11 cellular contexts compared by ENCODE assay signal in genomic region chr11:95093548-95093947, GRCh38. TPM values are rescaled to one million over a fixed set of nuclear protein-coding genes. Genes with fewer than 3 reads are reported as not detected.
DNase-seq lines count a peak whose midpoint lies in the region; ATAC-seq and TF ChIP-seq lines count a peak whose summit lies in the region.
"Had no signal": no experiment of that assay in that cellular context is flagged by ENCODE, and none has a peak within 500 bp of the region (broad histone marks: within the 10 kb centered on the region; RNA-seq: fewer than 3 reads in every experiment).

No MANE protein-coding gene starts in this region.

- H3K27ac ChIP-seq in CD4-positive, alpha-beta T cell (ENCODE audit: low read depth, low read length), result no peak overlapping the region
- H3K27ac ChIP-seq in Peyer's patch, result peak overlapping the region in 3 of 4 donors; percentile 33 to 88 (median 60)
- H3K27ac ChIP-seq in mesendoderm (ENCODE audit: low read depth, low read length), result no peak overlapping the region

- no peak overlapping the region for H4K5ac ChIP-seq in mesendoderm (ENCODE audit: low read length)

- TF ChIP-seq POLR2A in Peyer's patch (IDR thresholded peaks at IDR 0.05), result no peak

- in situ Hi-C loops in KBM-7 (cut with MboI; ENCODE audit: low pct_unique_long_range_greater_than_20kb, low sequenced_read_pairs), result no loop called here

- H3K56ac ChIP-seq in mesendoderm (ENCODE audit: low read length), result no peak overlapping the region

- H4K8ac ChIP-seq in mesendoderm (ENCODE audit: low read depth, low read length), result no peak overlapping the region

- H3K79me2 ChIP-seq in mesendoderm (ENCODE audit: control insufficient read depth, insufficient read depth, low read length), result no peaks in the 10 kb centered on the region

- no peak overlapping the region for H3K4ac ChIP-seq in mesendoderm (ENCODE audit: low read depth, low read length)

- no peak overlapping the region for H3K18ac ChIP-seq in mesendoderm (ENCODE audit: low read length)

- no peaks in the 10 kb centered on the region for H3K9me3 ChIP-seq in CD4-positive, alpha-beta T cell (ENCODE audit: control insufficient read depth, low read length)
- no peaks in the 10 kb centered on the region for H3K9me3 ChIP-seq in Peyer's patch

- H3K27me3 ChIP-seq in CD4-positive, alpha-beta T cell (ENCODE audit: control insufficient read depth, insufficient read depth, low read length), result no peaks in the 10 kb centered on the region
- H3K27me3 ChIP-seq in Peyer's patch (no peaks in the 10 kb centered on the region), mesendoderm (ENCODE audit: insufficient read depth, low read length, poor library complexity) (peaks cover 3% of the 10 kb centered on the region)

- no peak for ATAC-seq in CD4-positive, alpha-beta T cell (ENCODE audit: poor library complexity)
- ATAC-seq in GM19043 (IDR thresholded peaks at IDR 0.05; ENCODE audit: low read depth, unreplicated experiment) (peak; percentile 16), HG02571 (IDR thresholded peaks at IDR 0.05; ENCODE audit: unreplicated experiment) (no peak)

- H2BK5ac ChIP-seq in mesendoderm (ENCODE audit: low read length), result no peak overlapping the region

- H3K36me3 ChIP-seq in Peyer's patch (no peaks in the 10 kb centered on the region), mesendoderm (ENCODE audit: control insufficient read depth, insufficient read depth, low read length) (no peaks in the 10 kb centered on the region)

- peaks cover 48% of the 10 kb centered on the region for H3K4me1 Mint-ChIP-seq in CD4-positive, alpha-beta T cell (ENCODE audit: low read depth)

- H3K36me3 Mint-ChIP-seq in CD4-positive, alpha-beta T cell (ENCODE audit: low read depth), result peaks cover 10% of the 10 kb centered on the region

- H2BK120ac ChIP-seq in mesendoderm (ENCODE audit: low read depth, low read length), result no peak overlapping the region

- peak overlapping the region; percentile 0 for H3K27ac Mint-ChIP-seq in CD4-positive, alpha-beta T cell

- TF ChIP-seq CTCF in CD4-positive, alpha-beta T cell (IDR thresholded peaks at IDR 0.05), result no peak
- no peak for TF ChIP-seq CTCF in Peyer's patch (IDR thresholded peaks at IDR 0.05)

- no peak overlapping the region for H2AK5ac ChIP-seq in mesendoderm (ENCODE audit: low read length)

- H3K23ac ChIP-seq in mesendoderm (ENCODE audit: low read length), result no peak overlapping the region

- no peaks in the 10 kb centered on the region for H3K79me1 ChIP-seq in mesendoderm (ENCODE audit: low read length)

- no peak for DNase-seq in CD4-positive, alpha-beta T cell
- DNase-seq in Peyer's patch (peak in 1 of 3 donors; percentile 50), mesendoderm (peak; percentile 43), KBM-7 (no peak), NCI-H2171 (lab: John Stamatoyannopoulos, UW) (no peak), NCI-H2196 treated with DMSO at 0.1 percent for 48 hours (lab: John Stamatoyannopoulos, UW; ENCODE audit: unreplicated experiment) (no peak)
- DNase-seq: NCI-H187 treated with DMSO at 0.1 percent for 48 hours; stimulated activated CD4-positive, alpha-beta T cell treated with anti-CD3 and anti-CD28 coated beads, Interleukin-12 subunit alpha, Interleukin-12 subunit beta, amount 100 ng/mL, for 4 hours had no signal

- no peak overlapping the region for H3K4me3 Mint-ChIP-seq in CD4-positive, alpha-beta T cell

- H3K4me2 ChIP-seq in mesendoderm (ENCODE audit: low read length), result no peak overlapping the region

- CTCF ChIA-PET in CD4-positive, alpha-beta T cell (lab: Charles Lee), result interaction anchor here (0.8 to 7.2 kb wide), 6 partner anchors 12 to 612 kb away, joined by 3 to 67 read pairs (median 4); partner anchors contain the start of gene SRSF8

- no CpG with 5 or more reads among the region's 3 CpGs for WGBS in mesendoderm (ENCODE audit: extremely low coverage, insufficient coverage, low lambda C conversion rate)

- H3K27me3 Mint-ChIP-seq in CD4-positive, alpha-beta T cell, result no peaks in the 10 kb centered on the region

- POLR2A ChIA-PET in CD4-positive, alpha-beta T cell (lab: Charles Lee), result interaction anchor here (2.3 kb wide), 1 partner anchor 26 kb away, joined by 15 read pairs; the partner anchor contains the start of gene SRSF8

- H2BK15ac ChIP-seq in mesendoderm (replicated peaks; ENCODE audit: low read depth), result no peak overlapping the region

- H3K4me1 ChIP-seq in Peyer's patch, result peaks cover 0 to 29% (median 17%) of the 10 kb centered on the region in 4 donors
- H3K4me1 ChIP-seq in mesendoderm (ENCODE audit: control insufficient read depth, low read depth, low read length), result peaks cover 3% of the 10 kb centered on the region

- intact Hi-C loops in CD4-positive, alpha-beta T cell (cut with DNase I, micrococcal nuclease), result loop anchor here in 1 of 2 experiments (5.0 kb wide), 2 partner anchors 139 to 699 kb away; partner anchors contain the start of genes CEP57 and SESN3

- no peaks in the 10 kb centered on the region for H3K9me3 Mint-ChIP-seq in CD4-positive, alpha-beta T cell

- H3K9ac ChIP-seq in mesendoderm (ENCODE audit: low read length), result no peak overlapping the region

- H3K4me3 ChIP-seq in Peyer's patch (no peak overlapping the region), mesendoderm (ENCODE audit: low read length) (no peak overlapping the region)

RNA-seq across cellular contexts. Expression of gene ENDOD1, which starts 3.9 kb away (rescaled TPM):
- 1 to 10 TPM; 3.8 to 4.4 TPM for total RNA-seq in CD4-positive, alpha-beta T cell
- total RNA-seq in Peyer's patch, result 10 to 100 TPM; 11.6 to 41.0 (median 39.2) TPM
- polyA plus RNA-seq in mesendoderm (2013, experiment 1 of 2), result 1.6 TPM
- 1.5 TPM for polyA plus RNA-seq in mesendoderm (2013, experiment 2 of 2)

RNA-seq across cellular contexts. Expression of gene SRSF8, which starts 26.8 kb away (rescaled TPM):
- 10 to 100 TPM; 67.2 to 67.9 TPM for total RNA-seq in CD4-positive, alpha-beta T cell
- total RNA-seq in Peyer's patch, result 10 to 100 TPM; 19.0 to 41.0 (median 27.4) TPM
- 8.8 TPM for polyA plus RNA-seq in mesendoderm (2013, experiment 1 of 2)
- polyA plus RNA-seq in mesendoderm (2013, experiment 2 of 2), result 10.0 TPM

RNA-seq across cellular contexts. Expression of gene KDM4F, which starts 44.3 kb away (rescaled TPM):
- total RNA-seq in CD4-positive, alpha-beta T cell, result not detected
- total RNA-seq in Peyer's patch, result not detected
- not detected for polyA plus RNA-seq in mesendoderm (2013, experiment 1 of 2)
- polyA plus RNA-seq in mesendoderm (2013, experiment 2 of 2), result not detected
- polyA plus RNA-seq: neural cell had no signal

Comparison
In these comparisons a context has a peak if more than half of its experiments do, and no peak if none do; other contexts are left out.
1. H3K27ac ChIP-seq: peak in Peyer's patch (3 of 4); none in CD4-positive, alpha-beta T cell (single experiment) and mesendoderm (single experiment).